In genomic region chr11:27465629-27466028, GRCh38 we compare ENCODE assay signal across 19 cellular contexts. TPM values are rescaled to one million over a fixed set of nuclear protein-coding genes. Genes with fewer than 3 reads are reported as not detected.
A peak's percentile ranks its signal among the peaks of the same experiment; 100 is the strongest.
DNase-seq lines count a peak whose midpoint lies in the region; ATAC-seq and TF ChIP-seq lines count a peak whose summit lies in the region.
"Had no signal": no experiment of that assay in that cellular context is flagged by ENCODE, and none has a peak within 500 bp of the region (broad histone marks: within the 10 kb centered on the region; RNA-seq: fewer than 3 reads in every experiment).

No MANE protein-coding gene starts in this region.

- DNase-seq in foreskin keratinocyte (no peak), kidney glomerular epithelial cell (lab: John Stamatoyannopoulos, UW) (no peak)
- DNase-seq in stimulated activated naive CD8-positive, alpha-beta T cell treated with anti-CD3 and anti-CD28 coated beads, Interleukin-15, Interleukin-2, amounts not matched to agents 100 U/mL and 50 U/mL, for 24 hours: no peak
- DNase-seq in stimulated activated CD4-positive, alpha-beta T cell treated with anti-CD3 and anti-CD28 coated beads, Interleukin-4, amount 100 ng/mL, for 24 hours: no peak
- DNase-seq: activated CD4-positive, alpha-beta T cell treated with anti-CD3 and anti-CD28 coated beads for 36 hours; activated naive CD4-positive, alpha-beta T cell treated with anti-CD3 and anti-CD28 coated beads, Interleukin-2, amount 50 U/mL, for 16 hours; AML-193; effector memory CD8-positive, alpha-beta T cell; GM23248; NCI-H1436 treated with DMSO at 0.1 percent for 48 hours; NCI-H446; SJCRH30; stimulated activated CD4-positive, alpha-beta T cell treated with anti-CD3 and anti-CD28 coated beads, Interleukin-4, amount 100 ng/mL, for 1 hour; tibial artery had no signal

- no peaks in the 10 kb centered on the region for H3K27me3 ChIP-seq in HUES48 (ENCODE audit: control insufficient read depth, insufficient read depth, low read length)
- H3K27me3 ChIP-seq in foreskin keratinocyte: no peaks in the 10 kb centered on the region
- H3K27me3 ChIP-seq in rectal smooth muscle tissue (ENCODE audit: control insufficient read depth, insufficient read depth, low read length): no peaks in the 10 kb centered on the region
- H3K27me3 ChIP-seq: SJCRH30, tibial artery had no signal

- TF ChIP-seq CTCF in VCaP (conservative IDR thresholded peaks at IDR 0.05) (no peak), foreskin keratinocyte (conservative IDR thresholded peaks at IDR 0.05) (no peak)

- H3K4me1 ChIP-seq in HUES48 (ENCODE audit: control insufficient read depth, insufficient read depth, low read length): peaks cover 66% of the 10 kb centered on the region
- H3K4me1 ChIP-seq in foreskin keratinocyte: peaks cover 72% of the 10 kb centered on the region
- peaks cover 26% of the 10 kb centered on the region for H3K4me1 ChIP-seq in rectal smooth muscle tissue (ENCODE audit: control insufficient read depth, insufficient read depth, low read length)

- no peak overlapping the region for H3K9ac ChIP-seq in HUES48 (ENCODE audit: low read depth, low read length)
- no peak overlapping the region for H3K9ac ChIP-seq in rectal smooth muscle tissue (ENCODE audit: low read length)
- H3K9ac ChIP-seq: GM23248 had no signal

- H3K4me3 ChIP-seq in HUES48 (ENCODE audit: low read depth, low read length): no peak overlapping the region
- H3K4me3 ChIP-seq in rectal smooth muscle tissue (ENCODE audit: low read length): no peak overlapping the region
- H3K4me3 ChIP-seq: GM23248, lung, SJCRH30, tibial artery had no signal

- H3K36me3 ChIP-seq in HUES48 (ENCODE audit: control insufficient read depth, insufficient read depth, low read length) (0 out of 2 replicates have a peak, but pooled peaks cover 2% of the 10 kb centered on the region), rectal smooth muscle tissue (ENCODE audit: control insufficient read depth, insufficient read depth, low read length) (no peaks in the 10 kb centered on the region)
- H3K36me3 ChIP-seq: SJCRH30, tibial artery had no signal

- ATAC-seq in foreskin keratinocyte (no peak), HG03521 (IDR thresholded peaks at IDR 0.05; ENCODE audit: unreplicated experiment) (no peak)
- ATAC-seq in stimulated activated naive CD8-positive, alpha-beta T cell treated with anti-CD3 and anti-CD28 coated beads, Interleukin-15, Interleukin-2, amounts not matched to agents 100 U/mL and 50 U/mL, for 24 hours: no peak
- ATAC-seq: activated CD4-positive, alpha-beta T cell treated with anti-CD3 and anti-CD28 coated beads for 36 hours; effector memory CD8-positive, alpha-beta T cell had no signal

- H3K9me3 ChIP-seq in HUES48 (ENCODE audit: control insufficient read depth, insufficient read depth, low read length): no peaks in the 10 kb centered on the region
- H3K9me3 ChIP-seq: SJCRH30, tibial artery had no signal

- peak overlapping the region; percentile 26 for H3K27ac ChIP-seq in HUES48 (ENCODE audit: low read depth, low read length)
- peak overlapping the region; percentile 3; the same call in 1 of the 2 replicates for H3K27ac ChIP-seq in VCaP
- peak overlapping the region; percentile 76 for H3K27ac ChIP-seq in foreskin keratinocyte
- H3K27ac ChIP-seq in rectal smooth muscle tissue (ENCODE audit: low read depth, low read length): peak overlapping the region; percentile 21
- H3K27ac ChIP-seq: GM23248, SJCRH30 had no signal

RNA-seq across cellular contexts. Expression of gene LGR4, which starts 7.0 kb away (rescaled TPM):
- total RNA-seq in foreskin keratinocyte: 29.0 and 40.7 TPM in 2 replicates
- polyA plus RNA-seq in foreskin keratinocyte: 5.5 and 9.1 TPM in 2 replicates

RNA-seq across cellular contexts. Expression of gene LIN7C, which starts 40.9 kb away (rescaled TPM):
- 42.6 and 46.6 TPM in 2 replicates for total RNA-seq in foreskin keratinocyte
- polyA plus RNA-seq in foreskin keratinocyte: 8.1 and 10.7 TPM in 2 replicates

Comparison
In these comparisons a context has a peak if more than half of its experiments do, and no peak if none do; other contexts are left out.
1. H3K27ac ChIP-seq: peak in every context shown above with its lines; median percentile 76 in foreskin keratinocyte; 26 in HUES48; 21 in rectal smooth muscle tissue; 3 in VCaP.